Comparison of ENCODE assay signal across 8 cellular contexts in the genomic region with DNA sequence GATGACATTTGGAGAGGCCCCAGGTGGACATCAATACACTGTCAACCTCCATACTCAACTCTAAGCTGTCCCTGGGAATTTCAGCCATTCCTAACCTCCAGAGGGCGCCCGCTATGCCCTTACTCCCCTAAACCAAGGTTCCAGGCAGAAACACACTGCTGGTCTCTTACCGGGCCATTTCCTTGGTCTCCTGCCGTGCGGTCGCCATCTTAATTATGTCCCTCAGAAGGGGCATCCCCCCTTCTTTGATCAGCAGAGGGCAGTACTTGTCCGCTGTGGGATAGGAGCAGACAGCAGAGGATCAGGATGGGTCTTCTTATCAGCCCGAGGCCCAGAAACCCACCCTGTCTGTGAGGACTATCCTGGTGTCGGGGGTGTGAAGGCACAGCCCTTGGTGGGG. TPM values are rescaled to one million over a fixed set of nuclear protein-coding genes. Genes with fewer than 3 reads are reported as not detected.
A peak's percentile ranks its signal among the peaks of the same experiment; 100 is the strongest.
DNase-seq lines count a peak whose midpoint lies in the region; ATAC-seq and TF ChIP-seq lines count a peak whose summit lies in the region.

No MANE protein-coding gene starts in this region.

- H3K4me1 Mint-ChIP-seq in Calu3 (ENCODE audit: low read depth, unreplicated experiment), result no peaks in the 10 kb centered on the region
- H3K4me1 Mint-ChIP-seq in stimulated activated naive B cell treated with anti-CD40 and anti-IgM and Interleukin-4, amounts not matched to agents 10 μg/mL and 1 μg/mL and 100 μg/mL, for 72 hours, result peaks cover 8 to 25% of the 10 kb centered on the region in 2 donors

- peak overlapping the region; percentile 30 for H3K27ac Mint-ChIP-seq in Calu3 (ENCODE audit: unreplicated experiment)
- peak overlapping the region; percentile 25 for H3K27ac Mint-ChIP-seq in stimulated activated naive B cell treated with anti-CD40 and anti-IgM and Interleukin-4, amounts not matched to agents 10 μg/mL and 1 μg/mL and 100 μg/mL, for 72 hours

- CTCF ChIA-PET in Calu3 (lab: Charles Lee), result interaction anchor here (0.5 to 1.1 kb wide), 6 partner anchors 8 to 295 kb away, joined by 3 to 6 read pairs (median 4); a partner anchor contains a TSS

- no TSS peak for BruUV-seq in Calu3 (replicated peaks; lab: Mats Ljungman, UMichigan)

- peak; percentile 68 to 71 for ATAC-seq in stimulated activated naive B cell treated with anti-CD40 and anti-IgM and Interleukin-4, amounts not matched to agents 10 μg/mL and 1 μg/mL and 100 μg/mL, for 72 hours (replicated peaks)
- no peak for ATAC-seq in GM21515 (IDR thresholded peaks at IDR 0.05; ENCODE audit: unreplicated experiment)
- no peak for ATAC-seq in GM18861 (IDR thresholded peaks at IDR 0.05; ENCODE audit: unreplicated experiment)

- peak; percentile 51 for TF ChIP-seq CTCF in Calu3 (IDR thresholded peaks at IDR 0.05; ENCODE audit: unreplicated experiment)

- no peak overlapping the region for H3K4me3 Mint-ChIP-seq in Calu3 (ENCODE audit: low read depth, unreplicated experiment)
- H3K4me3 Mint-ChIP-seq in stimulated activated naive B cell treated with anti-CD40 and anti-IgM and Interleukin-4, amounts not matched to agents 10 μg/mL and 1 μg/mL and 100 μg/mL, for 72 hours, result no peak overlapping the region

- intact Hi-C loops in Calu3 (cut with micrococcal nuclease; ENCODE audit: unreplicated experiment), result no loop called here

- H3K27me3 Mint-ChIP-seq in Calu3 (ENCODE audit: unreplicated experiment), result no peaks in the 10 kb centered on the region
- H3K27me3 Mint-ChIP-seq in stimulated activated naive B cell treated with anti-CD40 and anti-IgM and Interleukin-4, amounts not matched to agents 10 μg/mL and 1 μg/mL and 100 μg/mL, for 72 hours, result no peaks in the 10 kb centered on the region

- peak; percentile 71 for DNase-seq in Calu3
- peak; percentile 63 for DNase-seq in HPDE6-E6E7 (ENCODE audit: extremely low spot score)
- peak; percentile 68 to 78 for DNase-seq in NOMO-1 (lab: John Stamatoyannopoulos, UW; ENCODE audit: unreplicated experiment in 2 of 2)
- DNase-seq in T47D (ENCODE audit: low read depth in 1 of 2, low spot score in 1 of 2), result peak; percentile 82 to 94
- DNase-seq in islet precursor cell, result peak; percentile 96
- peak; percentile 27 for DNase-seq in stimulated activated naive B cell treated with anti-CD40 and anti-IgM and Interleukin-4, amounts not matched to agents 10 μg/mL and 1 μg/mL and 100 μg/mL, for 72 hours

- H3K36me3 Mint-ChIP-seq in Calu3 (ENCODE audit: insufficient read depth, unreplicated experiment), result peaks cover 14% of the 10 kb centered on the region
- H3K36me3 Mint-ChIP-seq in stimulated activated naive B cell treated with anti-CD40 and anti-IgM and Interleukin-4, amounts not matched to agents 10 μg/mL and 1 μg/mL and 100 μg/mL, for 72 hours, result peaks cover 40% of the 10 kb centered on the region in 2 donors

- H3K9me3 Mint-ChIP-seq in Calu3 (ENCODE audit: low read depth, unreplicated experiment), result no peaks in the 10 kb centered on the region
- H3K9me3 Mint-ChIP-seq in stimulated activated naive B cell treated with anti-CD40 and anti-IgM and Interleukin-4, amounts not matched to agents 10 μg/mL and 1 μg/mL and 100 μg/mL, for 72 hours, result no peaks in the 10 kb centered on the region

- in situ Hi-C loops in T47D (cut with HindIII; ENCODE audit: low pct_unique_long_range_greater_than_20kb, low sequenced_read_pairs), result no loop called here

RNA-seq across cellular contexts. Expression of a gene that starts 9.3 kb away (rescaled TPM):
- 35.4 and 36.5 TPM in 2 replicates for total RNA-seq in Calu3 (2022)

RNA-seq across cellular contexts. Expression of a gene that starts 31.0 kb away (rescaled TPM):
- total RNA-seq in Calu3 (2022), result 6.8 and 7.7 TPM in 2 replicates

RNA-seq across cellular contexts. Expression of a gene that starts 38.5 kb away (rescaled TPM):
- total RNA-seq in Calu3 (2022), result 15.2 and 20.2 TPM in 2 replicates

RNA-seq across cellular contexts. Expression of a gene that starts 44.2 kb away (rescaled TPM):
- total RNA-seq in Calu3 (2022), result 321 and 367 TPM in 2 replicates

RNA-seq across cellular contexts. Expression of a gene that starts 53.8 kb away (rescaled TPM):
- 16.6 and 18.2 TPM in 2 replicates for total RNA-seq in Calu3 (2022)

Comparison
In these comparisons a context has a peak if more than half of its experiments do, and no peak if none do; other contexts are left out.
1. DNase-seq: peak in every context shown above with its lines; median percentile 96 in islet precursor cell; 88 in T47D; 73 in NOMO-1; 71 in Calu3; 63 in HPDE6-E6E7; 27 in stimulated activated naive B cell treated with anti-CD40 and anti-IgM and Interleukin-4, amounts not matched to agents 10 μg/mL and 1 μg/mL and 100 μg/mL, for 72 hours.
2. ATAC-seq: peak in stimulated activated naive B cell treated with anti-CD40 and anti-IgM and Interleukin-4, amounts not matched to agents 10 μg/mL and 1 μg/mL and 100 μg/mL, for 72 hours (2 of 2); none in GM21515 (single experiment) and GM18861 (single experiment).